Comparison of ENCODE assay signal across 8 cellular contexts in the genomic region with DNA sequence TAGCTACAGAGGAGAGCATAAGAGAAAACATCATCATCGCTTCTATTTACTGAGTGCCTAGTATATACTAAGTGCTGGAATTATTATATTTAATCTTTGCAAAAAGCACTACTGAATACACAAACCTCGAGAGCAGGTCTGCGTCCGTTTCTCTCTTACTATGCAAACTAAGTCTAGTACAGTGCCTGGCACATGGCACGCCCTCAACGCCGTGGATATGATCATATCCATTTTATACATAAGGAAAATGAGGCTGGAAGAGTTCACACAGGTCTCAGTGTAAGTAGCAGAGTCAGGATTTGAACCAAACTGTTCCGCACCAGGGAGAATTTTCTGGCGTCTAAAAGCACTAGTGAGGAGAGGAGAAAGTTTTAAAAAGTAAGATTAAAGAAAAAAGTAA. TPM values are rescaled to one million over a fixed set of nuclear protein-coding genes. Genes with fewer than 3 reads are reported as not detected.
DNase-seq lines count a peak whose midpoint lies in the region; TF ChIP-seq lines count a peak whose summit lies in the region.

No MANE protein-coding gene starts in this region.

- H3F3A ChIP-seq in Loucy (ENCODE audit: low read depth) = no peaks in the 10 kb centered on the region

- H3K9me3 ChIP-seq in Loucy (ENCODE audit: insufficient read depth, low read depth, low read length) = no peaks in the 10 kb centered on the region

- H3K9me3 Mint-ChIP-seq in CD14-positive monocyte (peaks cover 0 to 2% (median 0%) of the 10 kb centered on the region in 7 donors), chondrocyte (ENCODE audit: low read depth) (no peaks in the 10 kb centered on the region), neural crest cell (no peaks in the 10 kb centered on the region)

- no peaks in the 10 kb centered on the region for H3K27me3 ChIP-seq in Loucy (ENCODE audit: insufficient read depth, low read length, poor library complexity, severe bottlenecking)

- no peaks in the 10 kb centered on the region for H4K20me1 ChIP-seq in Loucy (ENCODE audit: insufficient read depth, low read length, poor library complexity, severe bottlenecking)

- TF ChIP-seq CTCF in CD14-positive monocyte (IDR thresholded peaks at IDR 0.05) (no peak), Loucy (conservative IDR thresholded peaks at IDR 0.05; ENCODE audit: low read length) (no peak), chondrocyte (IDR thresholded peaks at IDR 0.05) (no peak), neural crest cell (conservative IDR thresholded peaks at IDR 0.05) (no peak)

- H3K4me2 ChIP-seq in Loucy (ENCODE audit: low read depth, low read length, poor library complexity, severe bottlenecking) = peak overlapping the region; percentile 91

- H3K27me3 Mint-ChIP-seq in CD14-positive monocyte (ENCODE audit: low read depth in 3 of 3) (peaks cover 0 to 3% (median 0%) of the 10 kb centered on the region in 3 donors), chondrocyte (ENCODE audit: low read depth) (no peaks in the 10 kb centered on the region), neural crest cell (ENCODE audit: low read depth) (peaks cover 6% of the 10 kb centered on the region)

- H3K9ac ChIP-seq in Loucy (ENCODE audit: low read depth, low read length, poor library complexity, severe bottlenecking) = peak overlapping the region; percentile 53

- intact Hi-C loops in CD14-positive monocyte (cut with micrococcal nuclease) = loop anchor here (2.0 to 5.0 kb wide), 3 partner anchors 14 to 57 kb away; no protein-coding TSS in a partner anchor

- H3K4me3 Mint-ChIP-seq in CD14-positive monocyte (no peak overlapping the region), chondrocyte (ENCODE audit: unreplicated experiment) (peak overlapping the region; percentile 78), neural crest cell (peak overlapping the region; percentile 92)

- DNase-seq in CD14-positive monocyte (ENCODE audit: low spot score) = no peak
- no peak for DNase-seq in chondrocyte (ENCODE audit: low spot score)
- DNase-seq in neural crest cell (ENCODE audit: low read depth, low spot score) = no peak
- DNase-seq in OCI-M2 (lab: John Stamatoyannopoulos, UW; ENCODE audit: unreplicated experiment) = no peak
- DNase-seq in effector CD8-positive, alpha-beta T cell (lab: John Stamatoyannopoulos, UW) = no peak
- no peak for DNase-seq in NCI-H446 treated with DMSO at 0.1 percent for 48 hours (lab: John Stamatoyannopoulos, UW)
- DNase-seq in medulla oblongata (ENCODE audit: extremely low spot score) = no peak

- H2AFZ ChIP-seq in Loucy (ENCODE audit: low read length) = peak overlapping the region; percentile 90; the same call in 1 of the 2 replicates

- H3K4me1 Mint-ChIP-seq in CD14-positive monocyte (peaks cover 50% of the 10 kb centered on the region), chondrocyte (ENCODE audit: low read depth) (peaks cover 36% of the 10 kb centered on the region), neural crest cell (peaks cover 35% of the 10 kb centered on the region)

- H3K36me3 ChIP-seq in Loucy (ENCODE audit: insufficient read depth, low read length) = no peaks in the 10 kb centered on the region; the same call in 1 of the 2 replicates

- H3K4me1 ChIP-seq in Loucy (ENCODE audit: insufficient read depth, low read length, poor library complexity, severe bottlenecking) = peaks cover 23% of the 10 kb centered on the region

- H3K79me2 ChIP-seq in Loucy (ENCODE audit: insufficient read depth, low read length) = peaks cover 3% of the 10 kb centered on the region; the same call in 1 of the 2 replicates

- H3K27ac Mint-ChIP-seq in CD14-positive monocyte (peak overlapping the region in 4 of 7 donors; percentile 22 to 83 (median 72)), chondrocyte (ENCODE audit: unreplicated experiment) (peak overlapping the region; percentile 84), neural crest cell (ENCODE audit: unreplicated experiment) (no peak overlapping the region)

- peaks cover 18 to 25% of the 10 kb centered on the region in 2 donors for H3K36me3 Mint-ChIP-seq in CD14-positive monocyte
- peaks cover 3% of the 10 kb centered on the region for H3K36me3 Mint-ChIP-seq in chondrocyte (ENCODE audit: low read depth)
- H3K36me3 Mint-ChIP-seq in neural crest cell (ENCODE audit: low read depth) = no peaks in the 10 kb centered on the region

- H3K4me3 ChIP-seq in Loucy (ENCODE audit: low read length, poor library complexity, severe bottlenecking) = peak overlapping the region; percentile 76

- H3K9me2 ChIP-seq in Loucy (replicated peaks; ENCODE audit: low read depth, low read length) = no peaks in the 10 kb centered on the region

RNA-seq across cellular contexts. Expression of a gene that starts 17.6 kb away (rescaled TPM):
- polyA plus RNA-seq in CD14-positive monocyte = 10 to 100 TPM; 21.6 to 25.7 TPM
- total RNA-seq in chondrocyte (17.0 to 30.2 TPM (median 26.8 TPM) in 3 replicates), neural crest cell (18.6 and 20.6 TPM in 2 replicates)

Comparison
In these comparisons a context has a peak if more than half of its experiments do, and no peak if none do; other contexts are left out.
1. H3K4me3 Mint-ChIP-seq: peak in chondrocyte (single experiment) and neural crest cell (single experiment); none in CD14-positive monocyte (0 of 2).